2 cellular contexts compared by ENCODE assay signal in the genomic region with DNA sequence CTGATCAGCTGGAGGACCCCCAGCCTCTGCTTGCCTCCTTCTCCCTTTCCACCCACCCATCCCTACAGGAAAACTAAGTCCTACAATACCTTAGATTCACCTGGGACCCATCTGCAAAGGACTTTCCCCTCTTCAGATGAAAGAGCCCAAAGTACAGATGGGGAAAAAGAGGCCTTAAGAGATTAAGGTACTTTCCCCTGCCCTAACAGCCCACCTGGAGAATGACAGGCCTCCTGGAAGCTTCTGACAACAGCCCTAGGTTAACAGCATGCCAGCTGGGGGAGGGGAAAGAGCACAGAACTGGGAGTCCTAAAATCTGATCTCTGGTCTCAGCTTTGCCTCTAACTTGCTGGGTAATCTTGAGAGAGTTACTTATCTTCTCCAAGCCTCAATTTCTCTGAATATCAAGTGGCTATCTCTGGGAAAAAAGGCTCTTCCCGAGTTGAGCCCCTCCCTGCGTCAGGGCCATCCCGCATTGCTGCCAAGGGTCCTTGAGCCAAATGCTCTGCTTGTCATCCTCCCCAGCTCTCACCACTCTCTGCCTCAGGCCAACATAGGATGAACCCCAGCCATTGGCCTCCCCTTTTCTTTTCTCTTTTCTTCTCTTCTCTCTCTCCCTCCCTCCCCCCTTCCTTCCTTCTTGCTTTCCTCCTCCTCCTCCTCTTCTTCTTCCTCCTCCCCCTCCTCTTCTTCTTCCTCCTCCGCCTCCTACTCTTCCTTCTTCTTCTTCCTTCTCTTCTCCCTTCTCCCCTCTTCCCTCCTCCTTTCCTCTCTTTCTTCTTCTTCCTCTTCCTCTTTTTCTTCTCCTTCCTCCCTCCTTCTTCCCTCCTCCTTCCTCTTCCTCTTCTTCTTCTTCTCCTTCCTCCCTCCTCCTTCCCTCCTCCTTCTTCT.
TF ChIP-seq lines count a peak whose summit lies in the region.

No MANE protein-coding gene starts in this region.

TF ChIP-seq in HEK293, 187 proteins besides CTCF, POLR2A, EP300 and RAD21:
- TF ChIP-seq ZFHX2 (tag by site-specific recombination; conservative IDR thresholded peaks at IDR 0.05) (peak; percentile 40; the same call in 1 of the 2 replicates), ZNF670 (tag by site-specific recombination; IDR thresholded peaks at IDR 0.05; ENCODE audit: low read depth) (no peak), ZBTB21 (tag by site-specific recombination; IDR thresholded peaks at IDR 0.05) (no peak), ZNF155 (tag by site-specific recombination; IDR thresholded peaks at IDR 0.05) (no peak), KLF8 (tag by site-specific recombination; IDR thresholded peaks at IDR 0.05) (no peak), ZNF341 (tag by site-specific recombination; IDR thresholded peaks at IDR 0.05; ENCODE audit: low read depth) (peak; percentile 91), ZNF776 (tag by site-specific recombination; IDR thresholded peaks at IDR 0.05; ENCODE audit: borderline replicate concordance) (0 out of 2 replicates have a peak, but pooled peaks have one; percentile 40), MYNN (tag by site-specific recombination; IDR thresholded peaks at IDR 0.05; ENCODE audit: borderline replicate concordance) (no peak), EGR2 (tag by site-specific recombination; IDR thresholded peaks at IDR 0.05; ENCODE audit: low read depth) (peak; percentile 84), ZNF366 (tag by site-specific recombination; conservative IDR thresholded peaks at IDR 0.05) (peak; percentile 94), ZNF560 (tag by site-specific recombination; IDR thresholded peaks at IDR 0.05; ENCODE audit: borderline replicate concordance) (no peak)
- TF ChIP-seq, protein P1, sequence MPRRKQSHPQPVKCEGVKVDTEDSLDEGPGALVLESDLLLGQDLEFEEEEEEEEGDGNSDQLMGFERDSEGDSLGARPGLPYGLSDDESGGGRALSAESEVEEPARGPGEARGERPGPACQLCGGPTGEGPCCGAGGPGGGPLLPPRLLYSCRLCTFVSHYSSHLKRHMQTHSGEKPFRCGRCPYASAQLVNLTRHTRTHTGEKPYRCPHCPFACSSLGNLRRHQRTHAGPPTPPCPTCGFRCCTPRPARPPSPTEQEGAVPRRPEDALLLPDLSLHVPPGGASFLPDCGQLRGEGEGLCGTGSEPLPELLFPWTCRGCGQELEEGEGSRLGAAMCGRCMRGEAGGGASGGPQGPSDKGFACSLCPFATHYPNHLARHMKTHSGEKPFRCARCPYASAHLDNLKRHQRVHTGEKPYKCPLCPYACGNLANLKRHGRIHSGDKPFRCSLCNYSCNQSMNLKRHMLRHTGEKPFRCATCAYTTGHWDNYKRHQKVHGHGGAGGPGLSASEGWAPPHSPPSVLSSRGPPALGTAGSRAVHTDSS (tag by site-specific recombination; IDR thresholded peaks at IDR 0.05): peak; percentile 93
- TF ChIP-seq, protein P2, sequence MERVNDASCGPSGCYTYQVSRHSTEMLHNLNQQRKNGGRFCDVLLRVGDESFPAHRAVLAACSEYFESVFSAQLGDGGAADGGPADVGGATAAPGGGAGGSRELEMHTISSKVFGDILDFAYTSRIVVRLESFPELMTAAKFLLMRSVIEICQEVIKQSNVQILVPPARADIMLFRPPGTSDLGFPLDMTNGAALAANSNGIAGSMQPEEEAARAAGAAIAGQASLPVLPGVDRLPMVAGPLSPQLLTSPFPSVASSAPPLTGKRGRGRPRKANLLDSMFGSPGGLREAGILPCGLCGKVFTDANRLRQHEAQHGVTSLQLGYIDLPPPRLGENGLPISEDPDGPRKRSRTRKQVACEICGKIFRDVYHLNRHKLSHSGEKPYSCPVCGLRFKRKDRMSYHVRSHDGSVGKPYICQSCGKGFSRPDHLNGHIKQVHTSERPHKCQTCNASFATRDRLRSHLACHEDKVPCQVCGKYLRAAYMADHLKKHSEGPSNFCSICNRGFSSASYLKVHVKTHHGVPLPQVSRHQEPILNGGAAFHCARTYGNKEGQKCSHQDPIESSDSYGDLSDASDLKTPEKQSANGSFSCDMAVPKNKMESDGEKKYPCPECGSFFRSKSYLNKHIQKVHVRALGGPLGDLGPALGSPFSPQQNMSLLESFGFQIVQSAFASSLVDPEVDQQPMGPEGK (tag by site-specific recombination; IDR thresholded peaks at IDR 0.05): no peak
- TF ChIP-seq, protein P3, sequence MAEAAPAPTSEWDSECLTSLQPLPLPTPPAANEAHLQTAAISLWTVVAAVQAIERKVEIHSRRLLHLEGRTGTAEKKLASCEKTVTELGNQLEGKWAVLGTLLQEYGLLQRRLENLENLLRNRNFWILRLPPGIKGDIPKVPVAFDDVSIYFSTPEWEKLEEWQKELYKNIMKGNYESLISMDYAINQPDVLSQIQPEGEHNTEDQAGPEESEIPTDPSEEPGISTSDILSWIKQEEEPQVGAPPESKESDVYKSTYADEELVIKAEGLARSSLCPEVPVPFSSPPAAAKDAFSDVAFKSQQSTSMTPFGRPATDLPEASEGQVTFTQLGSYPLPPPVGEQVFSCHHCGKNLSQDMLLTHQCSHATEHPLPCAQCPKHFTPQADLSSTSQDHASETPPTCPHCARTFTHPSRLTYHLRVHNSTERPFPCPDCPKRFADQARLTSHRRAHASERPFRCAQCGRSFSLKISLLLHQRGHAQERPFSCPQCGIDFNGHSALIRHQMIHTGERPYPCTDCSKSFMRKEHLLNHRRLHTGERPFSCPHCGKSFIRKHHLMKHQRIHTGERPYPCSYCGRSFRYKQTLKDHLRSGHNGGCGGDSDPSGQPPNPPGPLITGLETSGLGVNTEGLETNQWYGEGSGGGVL (tag by site-specific recombination; IDR thresholded peaks at IDR 0.05): peak; percentile 17; the same call in 1 of the 2 replicates

TF ChIP-seq in WTC11, 78 proteins besides CTCF, POLR2A, EP300 and RAD21:
- TF ChIP-seq, protein P4, sequence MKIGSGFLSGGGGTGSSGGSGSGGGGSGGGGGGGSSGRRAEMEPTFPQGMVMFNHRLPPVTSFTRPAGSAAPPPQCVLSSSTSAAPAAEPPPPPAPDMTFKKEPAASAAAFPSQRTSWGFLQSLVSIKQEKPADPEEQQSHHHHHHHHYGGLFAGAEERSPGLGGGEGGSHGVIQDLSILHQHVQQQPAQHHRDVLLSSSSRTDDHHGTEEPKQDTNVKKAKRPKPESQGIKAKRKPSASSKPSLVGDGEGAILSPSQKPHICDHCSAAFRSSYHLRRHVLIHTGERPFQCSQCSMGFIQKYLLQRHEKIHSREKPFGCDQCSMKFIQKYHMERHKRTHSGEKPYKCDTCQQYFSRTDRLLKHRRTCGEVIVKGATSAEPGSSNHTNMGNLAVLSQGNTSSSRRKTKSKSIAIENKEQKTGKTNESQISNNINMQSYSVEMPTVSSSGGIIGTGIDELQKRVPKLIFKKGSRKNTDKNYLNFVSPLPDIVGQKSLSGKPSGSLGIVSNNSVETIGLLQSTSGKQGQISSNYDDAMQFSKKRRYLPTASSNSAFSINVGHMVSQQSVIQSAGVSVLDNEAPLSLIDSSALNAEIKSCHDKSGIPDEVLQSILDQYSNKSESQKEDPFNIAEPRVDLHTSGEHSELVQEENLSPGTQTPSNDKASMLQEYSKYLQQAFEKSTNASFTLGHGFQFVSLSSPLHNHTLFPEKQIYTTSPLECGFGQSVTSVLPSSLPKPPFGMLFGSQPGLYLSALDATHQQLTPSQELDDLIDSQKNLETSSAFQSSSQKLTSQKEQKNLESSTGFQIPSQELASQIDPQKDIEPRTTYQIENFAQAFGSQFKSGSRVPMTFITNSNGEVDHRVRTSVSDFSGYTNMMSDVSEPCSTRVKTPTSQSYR (CRISPR knock-in tag; IDR thresholded peaks at IDR 0.05): no peak
- TF ChIP-seq, protein P5, sequence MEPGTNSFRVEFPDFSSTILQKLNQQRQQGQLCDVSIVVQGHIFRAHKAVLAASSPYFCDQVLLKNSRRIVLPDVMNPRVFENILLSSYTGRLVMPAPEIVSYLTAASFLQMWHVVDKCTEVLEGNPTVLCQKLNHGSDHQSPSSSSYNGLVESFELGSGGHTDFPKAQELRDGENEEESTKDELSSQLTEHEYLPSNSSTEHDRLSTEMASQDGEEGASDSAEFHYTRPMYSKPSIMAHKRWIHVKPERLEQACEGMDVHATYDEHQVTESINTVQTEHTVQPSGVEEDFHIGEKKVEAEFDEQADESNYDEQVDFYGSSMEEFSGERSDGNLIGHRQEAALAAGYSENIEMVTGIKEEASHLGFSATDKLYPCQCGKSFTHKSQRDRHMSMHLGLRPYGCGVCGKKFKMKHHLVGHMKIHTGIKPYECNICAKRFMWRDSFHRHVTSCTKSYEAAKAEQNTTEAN (CRISPR knock-in tag; IDR thresholded peaks at IDR 0.05): no peak
- TF ChIP-seq, protein P6, sequence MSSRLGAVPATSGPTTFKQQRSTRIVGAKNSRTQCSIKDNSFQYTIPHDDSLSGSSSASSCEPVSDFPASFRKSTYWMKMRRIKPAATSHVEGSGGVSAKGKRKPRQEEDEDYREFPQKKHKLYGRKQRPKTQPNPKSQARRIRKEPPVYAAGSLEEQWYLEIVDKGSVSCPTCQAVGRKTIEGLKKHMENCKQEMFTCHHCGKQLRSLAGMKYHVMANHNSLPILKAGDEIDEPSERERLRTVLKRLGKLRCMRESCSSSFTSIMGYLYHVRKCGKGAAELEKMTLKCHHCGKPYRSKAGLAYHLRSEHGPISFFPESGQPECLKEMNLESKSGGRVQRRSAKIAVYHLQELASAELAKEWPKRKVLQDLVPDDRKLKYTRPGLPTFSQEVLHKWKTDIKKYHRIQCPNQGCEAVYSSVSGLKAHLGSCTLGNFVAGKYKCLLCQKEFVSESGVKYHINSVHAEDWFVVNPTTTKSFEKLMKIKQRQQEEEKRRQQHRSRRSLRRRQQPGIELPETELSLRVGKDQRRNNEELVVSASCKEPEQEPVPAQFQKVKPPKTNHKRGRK (CRISPR knock-in tag; IDR thresholded peaks at IDR 0.05; ENCODE audit: borderline replicate concordance): peak; percentile 97
- TF ChIP-seq NR3C1 (CRISPR knock-in tag; conservative IDR thresholded peaks at IDR 0.05; ENCODE audit: low read depth): no peak
